In genomic region chr10:22341936-22342222, GRCh38 we compare ENCODE assay signal across 16 cellular contexts. TPM values are rescaled to one million over a fixed set of nuclear protein-coding genes. Genes with fewer than 3 reads are reported as not detected.
A peak's percentile ranks its signal among the peaks of the same experiment; 100 is the strongest.
DNase-seq lines count a peak whose midpoint lies in the region; ATAC-seq and TF ChIP-seq lines count a peak whose summit lies in the region.
"Had no signal": no experiment of that assay in that cellular context is flagged by ENCODE, and none has a peak within 500 bp of the region (broad histone marks: within the 10 kb centered on the region; RNA-seq: fewer than 3 reads in every experiment).

No MANE protein-coding gene starts in this region.

- H3F3A ChIP-seq in neural progenitor cell (ENCODE audit: low read depth), result peaks cover 54% of the 10 kb centered on the region

- peak overlapping the region; percentile 67 for H3K4me3 Mint-ChIP-seq in T-helper 1 cell treated with Interleukin-12 subunit alpha and Interleukin-12 subunit beta and Interleukin-4 antibody, amounts not matched to agents 30 μg/mL and 1 μg/mL, for 36 hours
- peak overlapping the region; percentile 44 for H3K4me3 Mint-ChIP-seq in activated naive CD8-positive, alpha-beta T cell treated with anti-CD3 and anti-CD28 coated beads, Interleukin-2, amount 10 ng/mL, durations not matched to agents 7 days and 5 days
- H3K4me3 Mint-ChIP-seq in neural progenitor cell, result peak overlapping the region; percentile 84
- no peak overlapping the region for H3K4me3 Mint-ChIP-seq in stimulated activated naive B cell treated with anti-CD40 and anti-IgM and Interleukin-4, amounts not matched to agents 10 μg/mL and 1 μg/mL and 100 μg/mL, for 72 hours

- H3K4me1 ChIP-seq in HCT116 (ENCODE audit: control insufficient read depth in 1 of 2, insufficient read depth in 2 of 2, low read length in 2 of 2), result peaks cover 3 to 16% of the 10 kb centered on the region in 2 experiments; a peak in 2 of 4 replicates
- peaks cover 19% of the 10 kb centered on the region for H3K4me1 ChIP-seq in neural progenitor cell

- ATAC-seq in HCT116 (no peak), GM19328 (IDR thresholded peaks at IDR 0.05; ENCODE audit: unreplicated experiment) (no peak)
- no peak for ATAC-seq in activated naive CD8-positive, alpha-beta T cell treated with anti-CD3 and anti-CD28 coated beads, Interleukin-2, amount 10 ng/mL, durations not matched to agents 7 days and 5 days (ENCODE audit: low read depth)
- ATAC-seq in stimulated activated naive B cell treated with anti-CD40 and anti-IgM and Interleukin-4, amounts not matched to agents 10 μg/mL and 1 μg/mL and 100 μg/mL, for 72 hours (replicated peaks), result no peak

- TF ChIP-seq RAD21 in HCT116 (IDR thresholded peaks at IDR 0.05; ENCODE audit: low read depth), result no peak

- DNase-seq in T-helper 1 cell (no peak), HCT116 (ENCODE audit: low read depth, low spot score) (no peak), neural progenitor cell (ENCODE audit: low spot score) (no peak), cortex of kidney (lab: John Stamatoyannopoulos, UW) (no peak)
- no peak for DNase-seq in activated naive CD8-positive, alpha-beta T cell treated with anti-CD3 and anti-CD28 coated beads, Interleukin-2, amount 10 ng/mL, durations not matched to agents 7 days and 5 days
- DNase-seq in stimulated activated naive B cell treated with anti-CD40 and anti-IgM and Interleukin-4, amounts not matched to agents 10 μg/mL and 1 μg/mL and 100 μg/mL, for 72 hours, result no peak
- DNase-seq: 8988T; activated CD8-positive, alpha-beta memory T cell treated with anti-CD3 and anti-CD28 coated beads for 24 hours; cerebellar nuclear complex; GDM1; NCI-H2029; NCI-H774; stimulated activated CD4-positive, alpha-beta T cell treated with anti-CD3 and anti-CD28 coated beads, Interleukin-4, amount 100 ng/mL, for 24 hours had no signal

- no peak for TF ChIP-seq CTCF in HCT116 (IDR thresholded peaks at IDR 0.05 in 2 of 3, conservative IDR thresholded peaks at IDR 0.05 in 1 of 3; ENCODE audit: borderline replicate concordance in 1 of 3, insufficient read depth in 1 of 3, low read depth in 2 of 3, low read length in 2 of 3)
- TF ChIP-seq CTCF in neural progenitor cell (IDR thresholded peaks at IDR 0.05), result no peak

- H3K27ac ChIP-seq in HCT116 (ENCODE audit: low read depth, low read length) (no peak overlapping the region), neural progenitor cell (no peak overlapping the region)
- H3K27ac ChIP-seq: epithelial cell of prostate had no signal

- H3K27ac Mint-ChIP-seq in T-helper 1 cell treated with Interleukin-12 subunit alpha and Interleukin-12 subunit beta and Interleukin-4 antibody, amounts not matched to agents 30 μg/mL and 1 μg/mL, for 36 hours, result peak overlapping the region; percentile 50
- H3K27ac Mint-ChIP-seq in activated naive CD8-positive, alpha-beta T cell treated with anti-CD3 and anti-CD28 coated beads, Interleukin-2, amount 10 ng/mL, durations not matched to agents 7 days and 5 days, result no peak overlapping the region
- H3K27ac Mint-ChIP-seq in neural progenitor cell, result no peak overlapping the region
- no peak overlapping the region for H3K27ac Mint-ChIP-seq in stimulated activated naive B cell treated with anti-CD40 and anti-IgM and Interleukin-4, amounts not matched to agents 10 μg/mL and 1 μg/mL and 100 μg/mL, for 72 hours

- peaks cover 43% of the 10 kb centered on the region for H3K4me1 Mint-ChIP-seq in T-helper 1 cell treated with Interleukin-12 subunit alpha and Interleukin-12 subunit beta and Interleukin-4 antibody, amounts not matched to agents 30 μg/mL and 1 μg/mL, for 36 hours (ENCODE audit: low read depth)
- H3K4me1 Mint-ChIP-seq in activated naive CD8-positive, alpha-beta T cell treated with anti-CD3 and anti-CD28 coated beads, Interleukin-2, amount 10 ng/mL, durations not matched to agents 7 days and 5 days, result peaks cover 31% of the 10 kb centered on the region
- H3K4me1 Mint-ChIP-seq in neural progenitor cell, result peaks cover 21% of the 10 kb centered on the region
- H3K4me1 Mint-ChIP-seq in stimulated activated naive B cell treated with anti-CD40 and anti-IgM and Interleukin-4, amounts not matched to agents 10 μg/mL and 1 μg/mL and 100 μg/mL, for 72 hours, result peaks cover 13 to 27% of the 10 kb centered on the region in 2 donors

- H3K9me3 ChIP-seq in HCT116 (ENCODE audit: control insufficient read depth in 1 of 2, insufficient read depth in 1 of 2, low read depth in 1 of 2, low read length in 2 of 2) (no peaks in the 10 kb centered on the region), neural progenitor cell (ENCODE audit: low read depth) (no peaks in the 10 kb centered on the region)

- H3K36me3 ChIP-seq in HCT116 (ENCODE audit: control insufficient read depth in 1 of 2, insufficient read depth in 2 of 2, low read length in 2 of 2), result no peaks in the 10 kb centered on the region
- no peaks in the 10 kb centered on the region for H3K36me3 ChIP-seq in neural progenitor cell

- RAD21 ChIA-PET in HCT116 (lab: Charles Lee; ENCODE audit: low non-redundant PET in 1 of 2, low total read pairs in 2 of 2, uncharacterized antibody in 2 of 2, unreplicated experiment in 2 of 2), result no interaction called here

- intact Hi-C loops in HCT116 (cut with micrococcal nuclease), result no loop called here

- no peaks in the 10 kb centered on the region for H3K79me2 ChIP-seq in HCT116 (ENCODE audit: insufficient read depth, low read length)
- no peaks in the 10 kb centered on the region for H3K79me2 ChIP-seq in neural progenitor cell (ENCODE audit: low read depth)

- H3K27me3 ChIP-seq in HCT116 (ENCODE audit: insufficient read depth, low read length), result peaks cover 11% of the 10 kb centered on the region; the same call in 1 of the 2 replicates
- H3K27me3 ChIP-seq in neural progenitor cell, result peaks cover 100% of the 10 kb centered on the region

- no peaks in the 10 kb centered on the region for H3K9me3 Mint-ChIP-seq in T-helper 1 cell treated with Interleukin-12 subunit alpha and Interleukin-12 subunit beta and Interleukin-4 antibody, amounts not matched to agents 30 μg/mL and 1 μg/mL, for 36 hours
- no peaks in the 10 kb centered on the region for H3K9me3 Mint-ChIP-seq in activated naive CD8-positive, alpha-beta T cell treated with anti-CD3 and anti-CD28 coated beads, Interleukin-2, amount 10 ng/mL, durations not matched to agents 7 days and 5 days
- peaks cover 8% of the 10 kb centered on the region for H3K9me3 Mint-ChIP-seq in neural progenitor cell
- no peaks in the 10 kb centered on the region for H3K9me3 Mint-ChIP-seq in stimulated activated naive B cell treated with anti-CD40 and anti-IgM and Interleukin-4, amounts not matched to agents 10 μg/mL and 1 μg/mL and 100 μg/mL, for 72 hours

- no peak overlapping the region for H3K9ac ChIP-seq in HCT116 (ENCODE audit: low read length)
- no peak overlapping the region for H3K9ac ChIP-seq in neural progenitor cell

- H3K4me2 ChIP-seq in HCT116 (ENCODE audit: low read length) (peak overlapping the region; percentile 94), neural progenitor cell (no peak overlapping the region)

- H2AFZ ChIP-seq in HCT116 (ENCODE audit: low read depth, low read length, poor library complexity, severe bottlenecking), result no peak overlapping the region
- H2AFZ ChIP-seq in neural progenitor cell (replicated peaks), result no peak overlapping the region

- H4K20me1 ChIP-seq in HCT116 (ENCODE audit: insufficient read depth) (no peaks in the 10 kb centered on the region), neural progenitor cell (ENCODE audit: low read depth) (peaks cover 32% of the 10 kb centered on the region)

- H3K36me3 Mint-ChIP-seq in T-helper 1 cell treated with Interleukin-12 subunit alpha and Interleukin-12 subunit beta and Interleukin-4 antibody, amounts not matched to agents 30 μg/mL and 1 μg/mL, for 36 hours (ENCODE audit: low read depth), result peaks cover 6% of the 10 kb centered on the region
- peaks cover 2% of the 10 kb centered on the region for H3K36me3 Mint-ChIP-seq in activated naive CD8-positive, alpha-beta T cell treated with anti-CD3 and anti-CD28 coated beads, Interleukin-2, amount 10 ng/mL, durations not matched to agents 7 days and 5 days
- no peaks in the 10 kb centered on the region for H3K36me3 Mint-ChIP-seq in neural progenitor cell
- H3K36me3 Mint-ChIP-seq in stimulated activated naive B cell treated with anti-CD40 and anti-IgM and Interleukin-4, amounts not matched to agents 10 μg/mL and 1 μg/mL and 100 μg/mL, for 72 hours, result peaks cover 0 to 3% of the 10 kb centered on the region in 2 donors

- TF ChIP-seq POLR2A in HCT116 (IDR thresholded peaks at IDR 0.05; ENCODE audit: borderline replicate concordance, extremely low read depth, insufficient read depth, insufficient read length), result no peak

- no TSS peak for BruUV-seq in HCT116 (replicated peaks; lab: Mats Ljungman, UMichigan)

- H3K4me3 ChIP-seq in HCT116 (replicated peaks in 1 of 2; ENCODE audit: low read depth in 1 of 2, low read length in 2 of 2), result peak overlapping the region in 1 of 2 experiments; percentile 67; a peak in 1 of 4 replicates
- H3K4me3 ChIP-seq in neural progenitor cell, result no peak overlapping the region

- POLR2A ChIA-PET in HCT116 (lab: Charles Lee), result interaction anchor here (1.6 kb wide), 1 partner anchor 8 kb away, joined by 4 read pairs; no protein-coding TSS in a partner anchor
- POLR2A ChIA-PET in activated naive CD8-positive, alpha-beta T cell treated with anti-CD3 and anti-CD28 coated beads, Interleukin-2, amount 10 ng/mL, durations not matched to agents 7 days and 5 days (lab: Charles Lee), result interaction anchor here (2.5 to 2.6 kb wide), 2 partner anchors 19 to 95 kb away, joined by 14 to 19 read pairs; partner anchors contain the start of gene BMI1

- CTCF ChIA-PET in HCT116 (lab: Charles Lee), result no interaction called here

- no peaks in the 10 kb centered on the region for H3K9me2 ChIP-seq in HCT116 (ENCODE audit: insufficient read depth)

- H3K27me3 Mint-ChIP-seq in T-helper 1 cell treated with Interleukin-12 subunit alpha and Interleukin-12 subunit beta and Interleukin-4 antibody, amounts not matched to agents 30 μg/mL and 1 μg/mL, for 36 hours (ENCODE audit: low read depth), result peaks cover 82% of the 10 kb centered on the region
- peaks cover 83% of the 10 kb centered on the region for H3K27me3 Mint-ChIP-seq in activated naive CD8-positive, alpha-beta T cell treated with anti-CD3 and anti-CD28 coated beads, Interleukin-2, amount 10 ng/mL, durations not matched to agents 7 days and 5 days
- peaks cover 75% of the 10 kb centered on the region for H3K27me3 Mint-ChIP-seq in neural progenitor cell (ENCODE audit: insufficient read depth, low read depth)
- H3K27me3 Mint-ChIP-seq in stimulated activated naive B cell treated with anti-CD40 and anti-IgM and Interleukin-4, amounts not matched to agents 10 μg/mL and 1 μg/mL and 100 μg/mL, for 72 hours, result peaks cover 41 to 58% of the 10 kb centered on the region in 2 donors

RNA-seq across cellular contexts. Expression of gene SPAG6, which starts 3.4 kb away (rescaled TPM):
- not detected for total RNA-seq in HCT116 (2021; ENCODE audit: unreplicated experiment)
- polyA plus RNA-seq in HCT116 (2012), result not detected in 2 replicates
- under 1 TPM; 0.67 to 0.77 TPM for total RNA-seq in activated naive CD8-positive, alpha-beta T cell treated with anti-CD3 and anti-CD28 coated beads, Interleukin-2, amount 10 ng/mL, durations not matched to agents 7 days and 5 days
- 0.71 and 2.3 TPM in 2 replicates for total RNA-seq in neural progenitor cell (ENCODE audit: low replicate concordance)

RNA-seq across cellular contexts. Expression of gene BMI1, which starts 21.0 kb away (rescaled TPM):
- 81.1 TPM for total RNA-seq in HCT116 (2021; ENCODE audit: unreplicated experiment)
- 48.6 and 52.5 TPM in 2 replicates for polyA plus RNA-seq in HCT116 (2012)
- 10 to 100 TPM; 40.0 to 44.5 TPM for total RNA-seq in activated naive CD8-positive, alpha-beta T cell treated with anti-CD3 and anti-CD28 coated beads, Interleukin-2, amount 10 ng/mL, durations not matched to agents 7 days and 5 days
- 39.9 and 59.1 TPM in 2 replicates for total RNA-seq in neural progenitor cell (ENCODE audit: low replicate concordance)

RNA-seq across cellular contexts. Expression of gene COMMD3, which starts 25.7 kb away (rescaled TPM):
- total RNA-seq in HCT116 (2021; ENCODE audit: unreplicated experiment) (43.0 TPM), neural progenitor cell (ENCODE audit: low replicate concordance) (13.6 and 16.3 TPM in 2 replicates)
- 20.2 and 27.9 TPM in 2 replicates for polyA plus RNA-seq in HCT116 (2012)
- 10 to 100 TPM; 55.3 to 61.4 TPM for total RNA-seq in activated naive CD8-positive, alpha-beta T cell treated with anti-CD3 and anti-CD28 coated beads, Interleukin-2, amount 10 ng/mL, durations not matched to agents 7 days and 5 days

Comparison
In these comparisons a context has a peak if more than half of its experiments do, and no peak if none do; other contexts are left out.
1. H3K4me3 Mint-ChIP-seq: peak in T-helper 1 cell treated with Interleukin-12 subunit alpha and Interleukin-12 subunit beta and Interleukin-4 antibody, amounts not matched to agents 30 μg/mL and 1 μg/mL, for 36 hours (single experiment), activated naive CD8-positive, alpha-beta T cell treated with anti-CD3 and anti-CD28 coated beads, Interleukin-2, amount 10 ng/mL, durations not matched to agents 7 days and 5 days (single experiment) and neural progenitor cell (single experiment); none in stimulated activated naive B cell treated with anti-CD40 and anti-IgM and Interleukin-4, amounts not matched to agents 10 μg/mL and 1 μg/mL and 100 μg/mL, for 72 hours (0 of 2).